1 cellular context compared by ENCODE assay signal in genomic region chr1:162349635-162350330, GRCh38.
TF ChIP-seq lines count a peak whose summit lies in the region.

No MANE protein-coding gene starts in this region.

TF ChIP-seq in IMR-90, 13 proteins besides CTCF, POLR2A, EP300 and RAD21:
- TF ChIP-seq BHLHE40 (IDR thresholded peaks at IDR 0.05; ENCODE audit: low read depth, low read length) (peak; percentile 93), ELK1 (IDR thresholded peaks at IDR 0.05; ENCODE audit: borderline replicate concordance, low read depth, low read length) (no peak), FOS (IDR thresholded peaks at IDR 0.05; ENCODE audit: low read depth, low read length) (peak; percentile 45; the same call in 1 of the 2 replicates), NFE2L2 (IDR thresholded peaks at IDR 0.05; ENCODE audit: low read depth, low read length) (no peak), CEBPB (IDR thresholded peaks at IDR 0.05; ENCODE audit: low read depth, low read length) (peak; percentile 43; the same call in 1 of the 2 replicates)
